In the genomic region with DNA sequence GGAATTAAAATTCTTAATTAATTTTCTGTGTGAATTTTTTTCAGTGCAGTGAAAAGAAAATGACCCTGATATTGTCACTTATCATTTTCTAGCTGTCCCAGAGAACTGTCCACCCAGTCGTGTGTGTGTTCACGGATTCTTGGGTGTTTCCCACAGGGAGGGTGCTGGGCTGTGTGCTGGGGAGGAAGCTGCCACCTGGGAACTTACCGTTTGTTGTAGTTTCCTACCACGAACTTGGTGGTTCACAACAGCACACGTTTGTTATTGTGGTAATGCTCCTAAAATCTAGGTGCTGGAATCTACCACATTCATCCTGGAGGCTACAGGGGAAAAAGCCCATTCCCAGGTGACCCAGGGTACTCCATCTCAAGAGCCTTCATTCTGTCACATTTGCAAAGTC, we compare ENCODE assay signal across 17 cellular contexts.
"Had no signal": no experiment of that assay in that cellular context is flagged by ENCODE, and none has a peak within 500 bp of the region (broad histone marks: within the 10 kb centered on the region; RNA-seq: fewer than 3 reads in every experiment).

No MANE protein-coding gene starts in this region.

- ATAC-seq: effector memory CD8-positive, alpha-beta T cell; gastroesophageal sphincter; naive thymus-derived CD4-positive, alpha-beta T cell; right cardiac atrium; stimulated activated effector memory CD8-positive, alpha-beta T cell treated with anti-CD3 and anti-CD28 coated beads, Interleukin-12 subunit alpha, Interleukin-12 subunit beta, amount 100 ng/mL, for 72 hours; stimulated activated naive CD8-positive, alpha-beta T cell treated with anti-CD3 and anti-CD28 coated beads, Interleukin-15, Interleukin-2, amounts not matched to agents 100 U/mL and 50 U/mL, for 24 hours had no signal

- H3K9me3 Mint-ChIP-seq: dendritic cell treated with granulocyte-macrophage colony-stimulating factor and Interleukin-4, amounts not matched to agents 40 ng/mL and 50 ng/mL, for 4 days had no signal

- H3K4me1 ChIP-seq: esophagus squamous epithelium, gastroesophageal sphincter, tibial artery, upper lobe of right lung had no signal

- H3K4me1 Mint-ChIP-seq: naive thymus-derived CD4-positive, alpha-beta T cell; stimulated activated effector memory CD8-positive, alpha-beta T cell treated with anti-CD3 and anti-CD28 coated beads, Interleukin-12 subunit alpha, Interleukin-12 subunit beta, amount 100 ng/mL, for 72 hours had no signal

- DNase-seq: central memory CD4-positive, alpha-beta T cell; effector memory CD8-positive, alpha-beta T cell; esophagus squamous epithelium; foreskin fibroblast; glutamatergic neuron; mesendoderm; naive thymus-derived CD4-positive, alpha-beta T cell; right cardiac atrium; stimulated activated CD4-positive, alpha-beta T cell treated with anti-CD3 and anti-CD28 coated beads, Interleukin-4, amount 100 ng/mL, for 1 hour; stimulated activated CD8-positive, alpha-beta memory T cell treated with anti-CD3 and anti-CD28 coated beads, Interleukin-4, amount 100 ng/mL, for 48 hours; stimulated activated naive CD8-positive, alpha-beta T cell treated with anti-CD3 and anti-CD28 coated beads, Interleukin-15, Interleukin-2, amounts not matched to agents 100 U/mL and 50 U/mL, for 24 hours; tibial artery had no signal

- H3K36me3 Mint-ChIP-seq: naive thymus-derived CD4-positive, alpha-beta T cell; stimulated activated effector memory CD8-positive, alpha-beta T cell treated with anti-CD3 and anti-CD28 coated beads, Interleukin-12 subunit alpha, Interleukin-12 subunit beta, amount 100 ng/mL, for 72 hours had no signal

- H3K4me3 ChIP-seq: esophagus squamous epithelium, gastroesophageal sphincter, tibial artery, upper lobe of right lung had no signal

- H3K27me3 ChIP-seq: esophagus squamous epithelium, gastroesophageal sphincter, neutrophil, tibial artery, upper lobe of right lung had no signal

- H3K36me3 ChIP-seq: esophagus squamous epithelium, gastroesophageal sphincter, neutrophil, tibial artery, upper lobe of right lung had no signal

- H3K27ac Mint-ChIP-seq: dendritic cell treated with granulocyte-macrophage colony-stimulating factor and Interleukin-4, amounts not matched to agents 40 ng/mL and 50 ng/mL, for 4 days; effector memory CD8-positive, alpha-beta T cell; naive thymus-derived CD4-positive, alpha-beta T cell; stimulated activated effector memory CD8-positive, alpha-beta T cell treated with anti-CD3 and anti-CD28 coated beads, Interleukin-12 subunit alpha, Interleukin-12 subunit beta, amount 100 ng/mL, for 72 hours had no signal

- H3K9me3 ChIP-seq: esophagus squamous epithelium, gastroesophageal sphincter, neutrophil, tibial artery, upper lobe of right lung had no signal

- H3K27me3 Mint-ChIP-seq: effector memory CD8-positive, alpha-beta T cell had no signal

- H3K27ac ChIP-seq: esophagus squamous epithelium, gastroesophageal sphincter, neutrophil, tibial artery, upper lobe of right lung had no signal

- H3K4me3 Mint-ChIP-seq: dendritic cell treated with granulocyte-macrophage colony-stimulating factor and Interleukin-4, amounts not matched to agents 40 ng/mL and 50 ng/mL, for 4 days; effector memory CD8-positive, alpha-beta T cell; naive thymus-derived CD4-positive, alpha-beta T cell; stimulated activated effector memory CD8-positive, alpha-beta T cell treated with anti-CD3 and anti-CD28 coated beads, Interleukin-12 subunit alpha, Interleukin-12 subunit beta, amount 100 ng/mL, for 72 hours had no signal
